2 cellular contexts compared by ENCODE assay signal in the genomic region with DNA sequence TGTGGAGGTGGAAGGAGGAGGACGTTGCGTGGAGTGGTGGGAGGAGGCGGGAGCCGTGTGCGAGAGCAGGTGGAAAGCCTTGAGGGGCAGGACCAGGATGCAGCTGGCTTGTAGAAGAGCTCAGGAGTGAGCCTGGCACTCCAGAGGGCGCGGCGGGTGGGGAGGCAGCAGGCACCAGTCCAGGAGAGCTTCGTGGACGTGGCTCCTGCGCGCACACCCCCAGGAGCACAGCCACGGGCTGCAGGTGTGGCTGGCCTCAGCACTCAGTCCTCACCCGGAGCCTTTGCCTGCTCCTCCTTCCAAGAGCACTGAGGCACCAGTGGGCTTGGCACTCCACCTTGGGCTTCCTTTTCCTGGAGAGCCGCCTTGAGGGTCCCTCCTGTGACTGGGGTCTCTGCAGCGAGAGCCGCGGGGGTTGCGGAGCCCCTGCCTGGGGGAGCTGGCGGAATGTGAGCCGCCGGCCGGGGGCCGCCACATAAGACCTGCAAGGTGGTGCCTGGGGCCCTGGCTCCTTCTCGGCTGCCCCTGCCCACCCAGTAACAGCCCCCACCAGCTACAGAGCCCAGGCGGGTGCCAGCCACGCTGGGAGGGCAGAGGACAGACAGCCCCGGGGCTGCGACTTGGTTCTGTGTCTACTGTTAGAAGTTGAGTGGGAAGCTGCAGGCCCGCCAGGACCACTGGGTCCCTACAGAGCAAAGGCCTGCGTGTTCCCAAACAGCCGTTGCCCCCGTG.
A peak's percentile ranks its signal among the peaks of the same experiment; 100 is the strongest.
TF ChIP-seq lines count a peak whose summit lies in the region.

No MANE protein-coding gene starts in this region.

TF ChIP-seq in A549, 52 proteins besides CTCF, POLR2A, EP300 and RAD21 (continues in another document):
- TF ChIP-seq CEBPB (IDR thresholded peaks at IDR 0.05) = no peak
- TF ChIP-seq ELK1 (IDR thresholded peaks at IDR 0.05; ENCODE audit: low read depth, low read length) = no peak
- no peak for TF ChIP-seq FOSL2 (IDR thresholded peaks at IDR 0.05)
- 0 out of 2 replicates have a peak, but pooled peaks have one; percentile 2 for TF ChIP-seq FOSL2 (CRISPR knock-in tag; IDR thresholded peaks at IDR 0.05)
- TF ChIP-seq HOXB13 (CRISPR knock-in tag; IDR thresholded peaks at IDR 0.05; ENCODE audit: low read depth) = no peak
- no peak for TF ChIP-seq JUNB (IDR thresholded peaks at IDR 0.05)
- TF ChIP-seq ZFP36 (IDR thresholded peaks at IDR 0.05; ENCODE audit: borderline replicate concordance, partially characterized antibody) = no peak
- no peak for TF ChIP-seq BHLHE40 (IDR thresholded peaks at IDR 0.05; ENCODE audit: low read depth, low read length)
- TF ChIP-seq EHMT2 (IDR thresholded peaks at IDR 0.05; ENCODE audit: low read depth) = no peak
- TF ChIP-seq CHD4 (IDR thresholded peaks at IDR 0.05; ENCODE audit: borderline replicate concordance) = no peak
- TF ChIP-seq, protein P1, sequence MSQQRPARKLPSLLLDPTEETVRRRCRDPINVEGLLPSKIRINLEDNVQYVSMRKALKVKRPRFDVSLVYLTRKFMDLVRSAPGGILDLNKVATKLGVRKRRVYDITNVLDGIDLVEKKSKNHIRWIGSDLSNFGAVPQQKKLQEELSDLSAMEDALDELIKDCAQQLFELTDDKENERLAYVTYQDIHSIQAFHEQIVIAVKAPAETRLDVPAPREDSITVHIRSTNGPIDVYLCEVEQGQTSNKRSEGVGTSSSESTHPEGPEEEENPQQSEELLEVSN (IDR thresholded peaks at IDR 0.05; ENCODE audit: borderline replicate concordance, low read depth) = no peak
- no peak for TF ChIP-seq PHF8 (IDR thresholded peaks at IDR 0.05; ENCODE audit: borderline replicate concordance, low read depth)
- no peak for TF ChIP-seq ESRRA (IDR thresholded peaks at IDR 0.05; ENCODE audit: borderline replicate concordance, low read length)
- TF ChIP-seq TFCP2L1 (CRISPR knock-in tag; IDR thresholded peaks at IDR 0.05) = peak; percentile 95
- TF ChIP-seq RARB (CRISPR knock-in tag; IDR thresholded peaks at IDR 0.05) = peak; percentile 60; the same call in 1 of the 2 replicates
- TF ChIP-seq, protein P2, sequence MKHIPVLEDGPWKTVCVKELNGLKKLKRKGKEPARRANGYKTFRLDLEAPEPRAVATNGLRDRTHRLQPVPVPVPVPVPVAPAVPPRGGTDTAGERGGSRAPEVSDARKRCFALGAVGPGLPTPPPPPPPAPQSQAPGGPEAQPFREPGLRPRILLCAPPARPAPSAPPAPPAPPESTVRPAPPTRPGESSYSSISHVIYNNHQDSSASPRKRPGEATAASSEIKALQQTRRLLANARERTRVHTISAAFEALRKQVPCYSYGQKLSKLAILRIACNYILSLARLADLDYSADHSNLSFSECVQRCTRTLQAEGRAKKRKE (CRISPR knock-in tag; IDR thresholded peaks at IDR 0.05; ENCODE audit: low read depth) = no peak
- no peak for TF ChIP-seq MAZ (IDR thresholded peaks at IDR 0.05; ENCODE audit: borderline replicate concordance, low read depth, low read length)
- TF ChIP-seq RNF2 (IDR thresholded peaks at IDR 0.05; ENCODE audit: borderline replicate concordance, low read depth) = no peak
- TF ChIP-seq KDM5A (IDR thresholded peaks at IDR 0.05) = no peak
- no peak for TF ChIP-seq REST (IDR thresholded peaks at IDR 0.05)
- no peak for TF ChIP-seq GATA3 (IDR thresholded peaks at IDR 0.05; ENCODE audit: borderline replicate concordance)
- TF ChIP-seq CBX8 (IDR thresholded peaks at IDR 0.05) = no peak
- TF ChIP-seq HDAC2 (IDR thresholded peaks at IDR 0.05) = no peak
- no peak for TF ChIP-seq NPAS2 (CRISPR knock-in tag; IDR thresholded peaks at IDR 0.05; ENCODE audit: borderline replicate concordance)
- TF ChIP-seq TP53 (CRISPR knock-in tag; IDR thresholded peaks at IDR 0.05) = no peak
- no peak for TF ChIP-seq MAFK (IDR thresholded peaks at IDR 0.05; ENCODE audit: partially characterized antibody)
- no peak for TF ChIP-seq HES2 (IDR thresholded peaks at IDR 0.05)
- no peak for TF ChIP-seq JUN (IDR thresholded peaks at IDR 0.05)
- TF ChIP-seq FOSB (CRISPR knock-in tag; IDR thresholded peaks at IDR 0.05) = peak; percentile 69; the same call in 1 of the 2 replicates
- peak; percentile 94; the same call in 1 of the 2 replicates for TF ChIP-seq HOXA7 (CRISPR knock-in tag; IDR thresholded peaks at IDR 0.05)
- no peak for TF ChIP-seq ZSCAN20 (CRISPR knock-in tag; IDR thresholded peaks at IDR 0.05)
- TF ChIP-seq HEYL (CRISPR knock-in tag; IDR thresholded peaks at IDR 0.05) = no peak
- no peak for TF ChIP-seq FOXS1 (CRISPR knock-in tag; IDR thresholded peaks at IDR 0.05)

TF ChIP-seq in K562, 482 proteins besides CTCF, POLR2A, EP300 and RAD21:
- TF ChIP-seq JUN (IDR thresholded peaks at IDR 0.05; ENCODE audit: borderline replicate concordance, low read depth, low read length) = no peak
- no peak for TF ChIP-seq JUN (CRISPR knock-in tag; IDR thresholded peaks at IDR 0.05; ENCODE audit: borderline replicate concordance)
- TF ChIP-seq SUPT5H (IDR thresholded peaks at IDR 0.05) = peak; percentile 28; the same call in 1 of the 2 replicates
- TF ChIP-seq, protein P3, sequence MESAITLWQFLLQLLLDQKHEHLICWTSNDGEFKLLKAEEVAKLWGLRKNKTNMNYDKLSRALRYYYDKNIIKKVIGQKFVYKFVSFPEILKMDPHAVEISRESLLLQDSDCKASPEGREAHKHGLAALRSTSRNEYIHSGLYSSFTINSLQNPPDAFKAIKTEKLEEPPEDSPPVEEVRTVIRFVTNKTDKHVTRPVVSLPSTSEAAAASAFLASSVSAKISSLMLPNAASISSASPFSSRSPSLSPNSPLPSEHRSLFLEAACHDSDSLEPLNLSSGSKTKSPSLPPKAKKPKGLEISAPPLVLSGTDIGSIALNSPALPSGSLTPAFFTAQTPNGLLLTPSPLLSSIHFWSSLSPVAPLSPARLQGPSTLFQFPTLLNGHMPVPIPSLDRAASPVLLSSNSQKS (CRISPR knock-in tag; IDR thresholded peaks at IDR 0.05) = no peak
- TF ChIP-seq RBM22 (IDR thresholded peaks at IDR 0.05; ENCODE audit: low read depth, low read length, poor library complexity, severe bottlenecking) = peak; percentile 52
